ENCODE assay signal across 26 cellular contexts in genomic region chr7:15643000-15643705, GRCh38. TPM values are rescaled to one million over a fixed set of nuclear protein-coding genes. Genes with fewer than 3 reads are reported as not detected.
DNase-seq lines count a peak whose midpoint lies in the region; ATAC-seq, FAIRE-seq and TF ChIP-seq lines count a peak whose summit lies in the region.
"Had no signal": no experiment of that assay in that cellular context is flagged by ENCODE, and none has a peak within 500 bp of the region (broad histone marks: within the 10 kb centered on the region; RNA-seq: fewer than 3 reads in every experiment).

No MANE protein-coding gene starts in this region.

- peaks cover 0 to 3% of the 10 kb centered on the region in 2 experiments; a peak in 1 of 4 replicates for H3K4me1 ChIP-seq in SK-N-SH (ENCODE audit: control insufficient read depth in 1 of 2, insufficient read depth in 2 of 2, low read depth in 1 of 2, low read length in 1 of 2)
- no peaks in the 10 kb centered on the region for H3K4me1 ChIP-seq in PC-3 (ENCODE audit: insufficient read depth, low read length)
- no peaks in the 10 kb centered on the region for H3K4me1 ChIP-seq in foreskin keratinocyte
- no peaks in the 10 kb centered on the region for H3K4me1 ChIP-seq in PC-9 (replicated peaks; ENCODE audit: insufficient read depth)
- H3K4me1 ChIP-seq: pancreas, SJSA1, transverse colon had no signal

- TF ChIP-seq RAD21 in SK-N-SH (IDR thresholded peaks at IDR 0.05; ENCODE audit: low read length): no peak

- peak; percentile 37 for FAIRE-seq in urothelium cell line (lab: Jason Lieb, UNC)
- FAIRE-seq: colon, K562, keratinocyte, pancreas had no signal

- TF ChIP-seq EP300 in SK-N-SH (IDR thresholded peaks at IDR 0.05; ENCODE audit: borderline replicate concordance in 1 of 2, low read depth in 1 of 2, low read length in 1 of 2): no peak

- H3K36me3 ChIP-seq in SK-N-SH (replicated peaks in 1 of 2; ENCODE audit: control insufficient read depth in 1 of 2, insufficient read depth in 2 of 2, low read length in 1 of 2) (no peaks in the 10 kb centered on the region), PC-3 (ENCODE audit: low read depth, low read length) (no peaks in the 10 kb centered on the region), PC-9 (ENCODE audit: low read depth) (no peaks in the 10 kb centered on the region)
- H3K36me3 ChIP-seq: pancreas, SJSA1, transverse colon had no signal

- H3K27me3 ChIP-seq in SK-N-SH (ENCODE audit: insufficient read depth): no peaks in the 10 kb centered on the region
- no peaks in the 10 kb centered on the region for H3K27me3 ChIP-seq in PC-3 (ENCODE audit: low read length)
- H3K27me3 ChIP-seq in foreskin keratinocyte: no peaks in the 10 kb centered on the region
- no peaks in the 10 kb centered on the region for H3K27me3 ChIP-seq in PC-9 (ENCODE audit: insufficient read depth, low read depth)
- H3K27me3 ChIP-seq: hepatocyte, pancreas, SJSA1, transverse colon had no signal

- intact Hi-C loops in PC-3 (cut with micrococcal nuclease): no loop called here
- intact Hi-C loops in PC-9 (cut with micrococcal nuclease; ENCODE audit: unreplicated experiment): no loop called here

- H3K79me2 ChIP-seq in SK-N-SH (ENCODE audit: insufficient read depth) (no peaks in the 10 kb centered on the region), PC-3 (ENCODE audit: low read length) (no peaks in the 10 kb centered on the region), PC-9 (ENCODE audit: low read depth) (no peaks in the 10 kb centered on the region)
- H3K79me2 ChIP-seq: hepatocyte had no signal

- H3K27ac ChIP-seq in SK-N-SH (ENCODE audit: low read depth in 2 of 2, low read length in 1 of 2) (no peak overlapping the region), PC-3 (ENCODE audit: low read length) (no peak overlapping the region), foreskin keratinocyte (no peak overlapping the region), PC-9 (no peak overlapping the region)
- H3K27ac ChIP-seq: C4-2B, hepatocyte, pancreas, SJSA1, transverse colon had no signal

- POLR2A ChIA-PET in SK-N-SH (lab: Yijun Ruan, JAX): no interaction called here
- POLR2A ChIA-PET in PC-3 (lab: Charles Lee; ENCODE audit: unreplicated experiment): no interaction called here
- POLR2A ChIA-PET in PC-9 (lab: Charles Lee; ENCODE audit: unreplicated experiment): no interaction called here

- no peak overlapping the region for H3K9ac ChIP-seq in SK-N-SH
- no peak overlapping the region for H3K9ac ChIP-seq in PC-3 (ENCODE audit: low read length)

- H3K9me2 ChIP-seq in SK-N-SH (no peaks in the 10 kb centered on the region), PC-3 (replicated peaks; ENCODE audit: low read length) (no peaks in the 10 kb centered on the region), PC-9 (ENCODE audit: insufficient read depth) (no peaks in the 10 kb centered on the region)

- no TSS peak for BruUV-seq in PC-3 (replicated peaks; lab: Mats Ljungman, UMichigan)
- BruUV-seq in PC-9 (replicated peaks; lab: Mats Ljungman, UMichigan): no TSS peak

- DNase-seq in SK-N-SH: no peak
- peak; percentile 6 for DNase-seq in PC-3
- DNase-seq in foreskin keratinocyte: no peak
- DNase-seq in urothelium cell line (ENCODE audit: low spot score): peak; percentile 78
- DNase-seq in PC-9: no peak
- DNase-seq in hepatic stellate cell (ENCODE audit: low spot score): no peak
- DNase-seq in foreskin fibroblast: no peak
- DNase-seq: activated CD4-positive, CD25-positive, alpha-beta regulatory T cell treated with anti-CD3 and anti-CD28 coated beads, Interleukin-2, amount 50 U/mL, for 72 hours; activated naive CD8-positive, alpha-beta T cell treated with anti-CD3 and anti-CD28 coated beads for 36 hours; DMS 273 treated with DMSO at 0.1 percent for 48 hours; natural killer cell; NCI-H1048; NCI-H524 treated with DMSO at 0.1 percent for 48 hours; stimulated activated CD4-positive, alpha-beta T cell treated with anti-CD3 and anti-CD28 coated beads, Interleukin-1b, Interleukin-23, amount 100 ng/mL, for 48 hours; stimulated activated naive CD8-positive, alpha-beta T cell treated with anti-CD3 and anti-CD28 coated beads, Interleukin-15, Interleukin-2, amounts not matched to agents 100 U/mL and 50 U/mL, for 24 hours; transverse colon had no signal

- no peaks in the 10 kb centered on the region for H3F3A ChIP-seq in SK-N-SH (replicated peaks; ENCODE audit: insufficient read depth)
- no peaks in the 10 kb centered on the region for H3F3A ChIP-seq in PC-3 (ENCODE audit: low read length, unreplicated experiment)
- H3F3A ChIP-seq in PC-9 (ENCODE audit: insufficient read depth, low read depth): no peaks in the 10 kb centered on the region

- H4K20me1 ChIP-seq in SK-N-SH (ENCODE audit: insufficient read depth): no peaks in the 10 kb centered on the region
- H4K20me1 ChIP-seq in PC-3 (ENCODE audit: low read length): no peaks in the 10 kb centered on the region
- no peaks in the 10 kb centered on the region for H4K20me1 ChIP-seq in PC-9 (ENCODE audit: insufficient read depth)

- H3K4me2 ChIP-seq in SK-N-SH (no peak overlapping the region), PC-3 (ENCODE audit: low read length) (no peak overlapping the region), PC-9 (no peak overlapping the region)
- H3K4me2 ChIP-seq: hepatocyte had no signal

- TF ChIP-seq CTCF in SK-N-SH (IDR thresholded peaks at IDR 0.05) (peak; percentile 12; the same call in 1 of the 2 replicates), PC-3 (conservative IDR thresholded peaks at IDR 0.05; ENCODE audit: low read depth, low read length) (peak; percentile 22; the same call in 1 of the 2 replicates), foreskin keratinocyte (conservative IDR thresholded peaks at IDR 0.05) (no peak), PC-9 (conservative IDR thresholded peaks at IDR 0.05) (no peak; the same call in 1 of the 2 replicates), foreskin fibroblast (IDR thresholded peaks at IDR 0.05; ENCODE audit: low read depth, low read length) (no peak)

- H3K4me3 ChIP-seq in SK-N-SH (ENCODE audit: low read depth in 2 of 2, low read length in 1 of 2) (no peak overlapping the region), PC-3 (ENCODE audit: low read length) (no peak overlapping the region), PC-9 (no peak overlapping the region), foreskin fibroblast (ENCODE audit: low read depth in 1 of 2, low read length in 2 of 2) (no peak overlapping the region)
- H3K4me3 ChIP-seq: hepatocyte, K562, pancreas, SJSA1, transverse colon had no signal

- H2AFZ ChIP-seq in SK-N-SH (ENCODE audit: low read depth) (no peak overlapping the region), PC-3 (ENCODE audit: low read length) (no peak overlapping the region), PC-9 (no peak overlapping the region)
- H2AFZ ChIP-seq: hepatocyte had no signal

- CTCF ChIA-PET in SK-N-SH (lab: Yijun Ruan, JAX) (no interaction called here), PC-3 (lab: Charles Lee) (no interaction called here), PC-9 (lab: Charles Lee) (no interaction called here)

- 37% methylated on average over 3 of the region's 3 CpGs for WGBS in SK-N-SH (ENCODE audit: low lambda C conversion rate)

- H3K9me3 ChIP-seq in SK-N-SH (no peaks in the 10 kb centered on the region), PC-3 (ENCODE audit: low read length) (no peaks in the 10 kb centered on the region), PC-9 (ENCODE audit: insufficient read depth, low read depth) (no peaks in the 10 kb centered on the region)
- H3K9me3 ChIP-seq: pancreas, SJSA1, transverse colon had no signal

- ATAC-seq in SK-N-SH treated with all-trans-retinoic acid at 6 μM for 48 hours: no peak
- peak; percentile 45; the same call in 1 of the 2 replicates for ATAC-seq in PC-3
- ATAC-seq in foreskin keratinocyte: peak; percentile 9
- ATAC-seq: K562; natural killer cell; pancreas; stimulated activated naive CD8-positive, alpha-beta T cell treated with anti-CD3 and anti-CD28 coated beads, Interleukin-15, Interleukin-2, amounts not matched to agents 100 U/mL and 50 U/mL, for 24 hours had no signal

TF ChIP-seq in SK-N-SH, 30 proteins besides CTCF, POLR2A, EP300 and RAD21 (continues in another document):
- TF ChIP-seq SIN3A (IDR thresholded peaks at IDR 0.05; ENCODE audit: borderline replicate concordance, low read depth, low read length) (no peak), MXI1 (IDR thresholded peaks at IDR 0.05; ENCODE audit: low read depth, low read length) (no peak), TEAD4 (IDR thresholded peaks at IDR 0.05; ENCODE audit: borderline replicate concordance, insufficient read depth) (no peak), YY1 (IDR thresholded peaks at IDR 0.05; ENCODE audit: low read depth) (no peak), TCF12 (IDR thresholded peaks at IDR 0.05) (no peak), CHD2 (IDR thresholded peaks at IDR 0.05; ENCODE audit: low read length, partially characterized antibody) (no peak)

TF ChIP-seq in SK-N-SH treated with all-trans-retinoic acid at 6 μM for 48 hours, 23 proteins besides CTCF, POLR2A, EP300 and RAD21 (continues in another document):
- TF ChIP-seq ESRRG (CRISPR knock-in tag; IDR thresholded peaks at IDR 0.05) (no peak), ZNF8 (CRISPR knock-in tag; IDR thresholded peaks at IDR 0.05) (no peak), ISL1 (CRISPR knock-in tag; IDR thresholded peaks at IDR 0.05) (no peak), OSR1 (CRISPR knock-in tag; IDR thresholded peaks at IDR 0.05) (no peak), ZNF565 (CRISPR knock-in tag; conservative IDR thresholded peaks at IDR 0.05; ENCODE audit: low read depth) (no peak), TOX (CRISPR knock-in tag; IDR thresholded peaks at IDR 0.05; ENCODE audit: borderline replicate concordance) (no peak), ARNTL (CRISPR knock-in tag; IDR thresholded peaks at IDR 0.05; ENCODE audit: borderline replicate concordance, low read depth) (no peak), RARB (CRISPR knock-in tag; IDR thresholded peaks at IDR 0.05) (no peak), ZFP3 (CRISPR knock-in tag; IDR thresholded peaks at IDR 0.05) (no peak), ZNF70 (CRISPR knock-in tag; IDR thresholded peaks at IDR 0.05) (no peak), ZC3H10 (CRISPR knock-in tag; IDR thresholded peaks at IDR 0.05) (no peak)
- TF ChIP-seq, protein P1, sequence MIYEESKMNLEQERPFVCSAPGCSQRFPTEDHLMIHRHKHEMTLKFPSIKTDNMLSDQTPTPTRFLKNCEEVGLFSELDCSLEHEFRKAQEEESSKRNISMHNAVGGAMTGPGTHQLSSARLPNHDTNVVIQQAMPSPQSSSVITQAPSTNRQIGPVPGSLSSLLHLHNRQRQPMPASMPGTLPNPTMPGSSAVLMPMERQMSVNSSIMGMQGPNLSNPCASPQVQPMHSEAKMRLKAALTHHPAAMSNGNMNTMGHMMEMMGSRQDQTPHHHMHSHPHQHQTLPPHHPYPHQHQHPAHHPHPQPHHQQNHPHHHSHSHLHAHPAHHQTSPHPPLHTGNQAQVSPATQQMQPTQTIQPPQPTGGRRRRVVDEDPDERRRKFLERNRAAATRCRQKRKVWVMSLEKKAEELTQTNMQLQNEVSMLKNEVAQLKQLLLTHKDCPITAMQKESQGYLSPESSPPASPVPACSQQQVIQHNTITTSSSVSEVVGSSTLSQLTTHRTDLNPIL (CRISPR knock-in tag; IDR thresholded peaks at IDR 0.05; ENCODE audit: low read depth): no peak

RNA-seq across cellular contexts. Expression of gene MEOX2, which starts 43.3 kb away (rescaled TPM):
- polyA plus RNA-seq in SK-N-SH (2012; rRNA removed) (not detected in 2 replicates), foreskin keratinocyte (not detected in 2 replicates)
- not detected in 2 replicates for polyA plus RNA-seq in SK-N-SH (2012; cell fraction: cytosol; rRNA removed)
- not detected in 2 replicates for polyA plus RNA-seq in SK-N-SH (2012; cell fraction: nucleus; rRNA removed)
- total RNA-seq in PC-3 (2014; rRNA removed) (not detected in 2 replicates), foreskin keratinocyte (not detected in 2 replicates), PC-9 (2021) (0.22 TPM in 1 of 2 replicates, not detected in the other)
- total RNA-seq: activated CD8-positive, alpha-beta memory T cell treated with anti-CD3 and anti-CD28 coated beads for 36 hours; activated naive CD8-positive, alpha-beta T cell treated with anti-CD3 and anti-CD28 coated beads for 36 hours; activated T-helper 1 cell treated with anti-CD3 and anti-CD28 coated beads, Interleukin-12 subunit alpha, Interleukin-12 subunit beta, Interleukin-2, Interleukin-4 antibody, amounts not matched to agents 30 ng/mL and 10 ng/mL and 1 ng/mL, durations not matched to agents 14 hours and 24 hours and 36 hours; K562; natural killer cell; SJSA1 had no signal
- polyA plus RNA-seq: K562, keratinocyte had no signal

Comparison
In these comparisons a context has a peak if more than half of its experiments do, and no peak if none do; other contexts are left out.
1. DNase-seq: peak in PC-3 (single experiment) and urothelium cell line (single experiment); none in SK-N-SH (single experiment), foreskin keratinocyte (0 of 2), PC-9 (0 of 2), hepatic stellate cell (single experiment) and foreskin fibroblast (0 of 2).
2. CTCF ChIP-seq: peak in SK-N-SH (single experiment) and PC-3 (single experiment); none in foreskin keratinocyte (single experiment), PC-9 (single experiment) and foreskin fibroblast (single experiment).